Comparison of ENCODE assay signal across 8 cellular contexts in genomic region chrX:107826286-107827136, GRCh38. TPM values are rescaled to one million over a fixed set of nuclear protein-coding genes. Genes with fewer than 3 reads are reported as not detected.
DNase-seq lines count a peak whose midpoint lies in the region; ATAC-seq and TF ChIP-seq lines count a peak whose summit lies in the region.

No MANE protein-coding gene starts in this region.

- H3K36me3 Mint-ChIP-seq in dendritic cell treated with granulocyte-macrophage colony-stimulating factor and Interleukin-4, amounts not matched to agents 40 ng/mL and 50 ng/mL, for 4 days (ENCODE audit: low read depth) = no peaks in the 10 kb centered on the region

- peaks cover 35% of the 10 kb centered on the region for H3K27me3 Mint-ChIP-seq in dendritic cell treated with granulocyte-macrophage colony-stimulating factor and Interleukin-4, amounts not matched to agents 40 ng/mL and 50 ng/mL, for 4 days

- ATAC-seq in GM21367 (IDR thresholded peaks at IDR 0.05; ENCODE audit: unreplicated experiment) = peak; percentile 50
- peak; percentile 64 to 78 (median 77) for ATAC-seq in right lobe of liver
- no peak for ATAC-seq in HG03196 (IDR thresholded peaks at IDR 0.05; ENCODE audit: unreplicated experiment)

- H4K20me1 ChIP-seq in BLaER1 treated with 17β-estradiol and CSF1 and Interleukin-3, amounts not matched to agents 10 nM and 100 nM = peaks cover 0 to 11% (median 0%) of the 10 kb centered on the region in 11 experiments; a peak in 2 of 22 replicates

- peak overlapping the region; percentile 27 to 68 (median 64); a peak in 21 of 22 replicates for H3K9ac ChIP-seq in BLaER1 treated with 17β-estradiol and CSF1 and Interleukin-3, amounts not matched to agents 10 nM and 100 nM

- H3K4me2 ChIP-seq in BLaER1 treated with 17β-estradiol and CSF1 and Interleukin-3, amounts not matched to agents 10 nM and 100 nM = peak overlapping the region; percentile 78 to 92 (median 90)

- H3K4me1 Mint-ChIP-seq in dendritic cell treated with granulocyte-macrophage colony-stimulating factor and Interleukin-4, amounts not matched to agents 40 ng/mL and 50 ng/mL, for 4 days (ENCODE audit: low read depth) = peaks cover 31% of the 10 kb centered on the region

- peak overlapping the region; percentile 48 to 70 (median 58) for H3K4me3 ChIP-seq in BLaER1 treated with 17β-estradiol and CSF1 and Interleukin-3, amounts not matched to agents 10 nM and 100 nM
- H3K4me3 ChIP-seq in right lobe of liver = peak overlapping the region; percentile 44 to 60 (median 58)

- H3K27ac Mint-ChIP-seq in dendritic cell treated with granulocyte-macrophage colony-stimulating factor and Interleukin-4, amounts not matched to agents 40 ng/mL and 50 ng/mL, for 4 days = peak overlapping the region; percentile 51

- DNase-seq in KBM-7 = peak; percentile 67
- peak; percentile 24 to 26 for DNase-seq in activated CD4-positive, alpha-beta T cell treated with anti-CD3 and anti-CD28 coated beads for 4 hours
- peak; percentile 42 to 61 (median 50) for DNase-seq in right lobe of liver
- peak in 2 of 3 donors; percentile 5 to 17 for DNase-seq in stimulated activated CD4-positive, alpha-beta T cell treated with anti-CD3 and anti-CD28 coated beads, TNF-alpha, amount 100 ng/mL, for 1 hour (ENCODE audit: low read depth in 3 of 3, low spot score in 1 of 3)

- no peaks in the 10 kb centered on the region for H3K9me3 Mint-ChIP-seq in dendritic cell treated with granulocyte-macrophage colony-stimulating factor and Interleukin-4, amounts not matched to agents 40 ng/mL and 50 ng/mL, for 4 days

- TF ChIP-seq CTCF in right lobe of liver (IDR thresholded peaks at IDR 0.05) = no peak

- 41% methylated on average over 21 of the region's 92 CpGs for WGBS in right lobe of liver (ENCODE audit: insufficient coverage, low coverage, low lambda C conversion rate, missing lambda C conversion rate)

- H3K27ac ChIP-seq in BLaER1 treated with 17β-estradiol and CSF1 and Interleukin-3, amounts not matched to agents 10 nM and 100 nM = peak overlapping the region in 4 of 11 experiments; percentile 22 to 43 (median 26); a peak in 5 of 22 replicates
- H3K27ac ChIP-seq in right lobe of liver = peak overlapping the region; percentile 75 to 86 (median 85)

- no peak for TF ChIP-seq POLR2A in right lobe of liver (IDR thresholded peaks at IDR 0.05)

- H3K4me3 Mint-ChIP-seq in dendritic cell treated with granulocyte-macrophage colony-stimulating factor and Interleukin-4, amounts not matched to agents 40 ng/mL and 50 ng/mL, for 4 days = peak overlapping the region; percentile 13

- intact Hi-C loops in dendritic cell treated with granulocyte-macrophage colony-stimulating factor and Interleukin-4, amounts not matched to agents 40 ng/mL and 50 ng/mL, for 4 days (cut with micrococcal nuclease) = no loop called here
- intact Hi-C loops in right lobe of liver (cut with DNase I) = no loop called here

- in situ Hi-C loops in KBM-7 (cut with MboI; ENCODE audit: low pct_unique_long_range_greater_than_20kb, low sequenced_read_pairs) = no loop called here

- peaks cover 73 to 100% (median 95%) of the 10 kb centered on the region in 11 experiments for H3K27me3 ChIP-seq in BLaER1 treated with 17β-estradiol and CSF1 and Interleukin-3, amounts not matched to agents 10 nM and 100 nM
- no peaks in the 10 kb centered on the region for H3K27me3 ChIP-seq in right lobe of liver

- H3K4me1 ChIP-seq in BLaER1 treated with 17β-estradiol and CSF1 and Interleukin-3, amounts not matched to agents 10 nM and 100 nM = peaks cover 0 to 7% (median 0%) of the 10 kb centered on the region in 10 experiments; a peak in 4 of 20 replicates
- no peaks in the 10 kb centered on the region for H3K4me1 ChIP-seq in right lobe of liver

- H3K9me3 ChIP-seq in BLaER1 treated with 17β-estradiol and CSF1 and Interleukin-3, amounts not matched to agents 10 nM and 100 nM (replicated peaks in 1 of 11) = peaks cover 0 to 18% (median 4%) of the 10 kb centered on the region in 11 experiments; a peak in 6 of 22 replicates
- no peaks in the 10 kb centered on the region for H3K9me3 ChIP-seq in right lobe of liver

- no peaks in the 10 kb centered on the region for H3K36me3 ChIP-seq in BLaER1 treated with 17β-estradiol and CSF1 and Interleukin-3, amounts not matched to agents 10 nM and 100 nM
- H3K36me3 ChIP-seq in right lobe of liver = no peaks in the 10 kb centered on the region

RNA-seq across cellular contexts. Expression of gene MID2, which starts 0.8 kb away (rescaled TPM):
- 10 to 100 TPM in 4 of 6 experiments, 1 to 10 TPM in 2; 6.3 to 13.8 (median 11.8) TPM for total RNA-seq in right lobe of liver

RNA-seq across cellular contexts. Expression of gene NCBP2L, which starts 49.0 kb away (rescaled TPM):
- not detected for total RNA-seq in right lobe of liver

RNA-seq across cellular contexts. Expression of gene TSC22D3, which starts 50.9 kb away (rescaled TPM):
- 100 to 1,000 TPM in 2 of 6 experiments, 10 to 100 TPM in 3, 1 to 10 TPM in 1; 7.4 to 118 (median 60.3) TPM for total RNA-seq in right lobe of liver

Comparison
In these comparisons a context has a peak if more than half of its experiments do, and no peak if none do; other contexts are left out.
1. DNase-seq: peak in every context shown above with its lines; median percentile 67 in KBM-7; 50 in right lobe of liver; 25 in activated CD4-positive, alpha-beta T cell treated with anti-CD3 and anti-CD28 coated beads for 4 hours; 11 in stimulated activated CD4-positive, alpha-beta T cell treated with anti-CD3 and anti-CD28 coated beads, TNF-alpha, amount 100 ng/mL, for 1 hour.